In the genomic region with DNA sequence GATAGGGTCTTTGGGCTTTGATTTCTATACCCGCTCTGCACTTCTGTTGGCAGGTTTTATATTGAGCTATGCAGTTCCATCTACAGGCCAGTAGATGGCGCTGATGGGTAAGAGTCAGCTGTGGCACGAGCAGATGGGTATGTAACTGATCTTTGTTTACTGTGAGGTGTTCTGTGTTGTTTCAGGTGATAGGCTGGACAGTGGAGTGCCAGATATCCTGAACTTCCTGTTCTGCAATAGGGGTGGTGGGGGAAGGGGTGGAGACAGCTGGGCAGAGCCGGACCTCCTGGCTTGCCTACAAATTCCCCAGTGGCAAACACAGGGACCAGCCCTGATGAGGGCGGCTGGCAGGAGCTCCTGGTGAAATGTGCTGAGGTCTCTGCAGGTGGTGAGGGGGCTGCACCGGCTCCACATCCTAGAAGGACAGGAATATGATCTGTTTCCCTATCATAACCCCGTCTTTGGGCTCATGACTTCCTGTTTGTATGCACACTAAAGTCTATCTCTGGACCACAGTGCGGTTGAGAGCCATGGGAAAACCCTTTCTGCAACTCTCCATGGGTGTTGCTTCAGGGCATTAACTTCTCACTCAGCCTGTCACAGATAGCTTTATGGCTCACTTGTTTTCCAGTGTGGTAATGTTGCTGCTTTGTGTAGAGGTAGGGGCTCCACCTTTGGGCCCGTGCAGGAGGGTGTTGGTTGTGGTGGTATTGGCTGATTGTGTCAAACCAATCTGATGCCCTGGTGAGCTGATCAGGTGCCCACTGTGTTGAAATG, we compare ENCODE assay signal across 1 cellular context.
TF ChIP-seq lines count a peak whose summit lies in the region.

No MANE protein-coding gene starts in this region.

TF ChIP-seq in endothelial cell of umbilical vein, 7 proteins besides CTCF, POLR2A, EP300 and RAD21 (continued from another document):
- TF ChIP-seq POLR2AphosphoS5 (IDR thresholded peaks at IDR 0.05; ENCODE audit: insufficient read depth, low read depth, low read length) = no peak
